2 cellular contexts compared by ENCODE assay signal in the genomic region with DNA sequence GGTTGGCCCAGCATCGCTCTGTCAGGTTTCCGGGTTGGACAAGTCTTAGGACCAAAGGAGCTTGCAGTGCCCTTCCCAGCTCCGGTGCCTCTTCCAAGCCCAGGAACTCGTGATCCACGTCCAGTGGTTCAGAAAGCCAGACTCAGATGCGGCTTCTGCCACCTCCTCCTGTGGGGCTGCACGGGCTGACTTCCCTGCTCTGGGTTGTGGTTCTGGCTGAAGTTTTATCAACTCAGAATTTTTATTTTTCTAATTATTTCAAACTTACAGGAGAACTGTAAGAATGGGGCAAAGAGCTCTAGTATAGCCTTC.
A peak's percentile ranks its signal among the peaks of the same experiment; 100 is the strongest.
TF ChIP-seq lines count a peak whose summit lies in the region.

No MANE protein-coding gene starts in this region.

TF ChIP-seq in K562, 482 proteins besides CTCF, POLR2A, EP300 and RAD21 (continues in another document):
- TF ChIP-seq, protein P1, sequence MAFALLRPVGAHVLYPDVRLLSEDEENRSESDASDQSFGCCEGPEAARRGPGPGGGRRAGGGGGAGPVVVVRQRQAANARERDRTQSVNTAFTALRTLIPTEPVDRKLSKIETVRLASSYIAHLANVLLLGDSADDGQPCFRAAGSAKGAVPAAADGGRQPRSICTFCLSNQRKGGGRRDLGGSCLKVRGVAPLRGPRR (CRISPR knock-in tag; IDR thresholded peaks at IDR 0.05) = no peak
- TF ChIP-seq PHF20 (IDR thresholded peaks at IDR 0.05; ENCODE audit: partially characterized antibody) = peak; percentile 11
- TF ChIP-seq RB1 (IDR thresholded peaks at IDR 0.05; ENCODE audit: low read depth) = 0 out of 2 replicates have a peak, but pooled peaks have one; percentile 19
- no peak for TF ChIP-seq ZNF263 (CRISPR knock-in tag; IDR thresholded peaks at IDR 0.05; ENCODE audit: borderline replicate concordance)
- peak in 1 of 2 experiments; percentile 42; a peak in 1 of 4 replicates for TF ChIP-seq SIX5 (IDR thresholded peaks at IDR 0.05; ENCODE audit: borderline replicate concordance in 1 of 2, insufficient read depth in 1 of 2, low read depth in 1 of 2, low read length in 2 of 2)
- no peak for TF ChIP-seq HMGN3 (IDR thresholded peaks at IDR 0.05; ENCODE audit: borderline replicate concordance, extremely low read depth, insufficient read length, low read depth, low read length)
- no peak for TF ChIP-seq WHSC1 (IDR thresholded peaks at IDR 0.05; ENCODE audit: low read length)
- no peak for TF ChIP-seq NFE2L1 (tag; IDR thresholded peaks at IDR 0.05; ENCODE audit: borderline replicate concordance, low read depth)
- no peak for TF ChIP-seq HDAC8 (tag; IDR thresholded peaks at IDR 0.05)
- TF ChIP-seq, protein P2, sequence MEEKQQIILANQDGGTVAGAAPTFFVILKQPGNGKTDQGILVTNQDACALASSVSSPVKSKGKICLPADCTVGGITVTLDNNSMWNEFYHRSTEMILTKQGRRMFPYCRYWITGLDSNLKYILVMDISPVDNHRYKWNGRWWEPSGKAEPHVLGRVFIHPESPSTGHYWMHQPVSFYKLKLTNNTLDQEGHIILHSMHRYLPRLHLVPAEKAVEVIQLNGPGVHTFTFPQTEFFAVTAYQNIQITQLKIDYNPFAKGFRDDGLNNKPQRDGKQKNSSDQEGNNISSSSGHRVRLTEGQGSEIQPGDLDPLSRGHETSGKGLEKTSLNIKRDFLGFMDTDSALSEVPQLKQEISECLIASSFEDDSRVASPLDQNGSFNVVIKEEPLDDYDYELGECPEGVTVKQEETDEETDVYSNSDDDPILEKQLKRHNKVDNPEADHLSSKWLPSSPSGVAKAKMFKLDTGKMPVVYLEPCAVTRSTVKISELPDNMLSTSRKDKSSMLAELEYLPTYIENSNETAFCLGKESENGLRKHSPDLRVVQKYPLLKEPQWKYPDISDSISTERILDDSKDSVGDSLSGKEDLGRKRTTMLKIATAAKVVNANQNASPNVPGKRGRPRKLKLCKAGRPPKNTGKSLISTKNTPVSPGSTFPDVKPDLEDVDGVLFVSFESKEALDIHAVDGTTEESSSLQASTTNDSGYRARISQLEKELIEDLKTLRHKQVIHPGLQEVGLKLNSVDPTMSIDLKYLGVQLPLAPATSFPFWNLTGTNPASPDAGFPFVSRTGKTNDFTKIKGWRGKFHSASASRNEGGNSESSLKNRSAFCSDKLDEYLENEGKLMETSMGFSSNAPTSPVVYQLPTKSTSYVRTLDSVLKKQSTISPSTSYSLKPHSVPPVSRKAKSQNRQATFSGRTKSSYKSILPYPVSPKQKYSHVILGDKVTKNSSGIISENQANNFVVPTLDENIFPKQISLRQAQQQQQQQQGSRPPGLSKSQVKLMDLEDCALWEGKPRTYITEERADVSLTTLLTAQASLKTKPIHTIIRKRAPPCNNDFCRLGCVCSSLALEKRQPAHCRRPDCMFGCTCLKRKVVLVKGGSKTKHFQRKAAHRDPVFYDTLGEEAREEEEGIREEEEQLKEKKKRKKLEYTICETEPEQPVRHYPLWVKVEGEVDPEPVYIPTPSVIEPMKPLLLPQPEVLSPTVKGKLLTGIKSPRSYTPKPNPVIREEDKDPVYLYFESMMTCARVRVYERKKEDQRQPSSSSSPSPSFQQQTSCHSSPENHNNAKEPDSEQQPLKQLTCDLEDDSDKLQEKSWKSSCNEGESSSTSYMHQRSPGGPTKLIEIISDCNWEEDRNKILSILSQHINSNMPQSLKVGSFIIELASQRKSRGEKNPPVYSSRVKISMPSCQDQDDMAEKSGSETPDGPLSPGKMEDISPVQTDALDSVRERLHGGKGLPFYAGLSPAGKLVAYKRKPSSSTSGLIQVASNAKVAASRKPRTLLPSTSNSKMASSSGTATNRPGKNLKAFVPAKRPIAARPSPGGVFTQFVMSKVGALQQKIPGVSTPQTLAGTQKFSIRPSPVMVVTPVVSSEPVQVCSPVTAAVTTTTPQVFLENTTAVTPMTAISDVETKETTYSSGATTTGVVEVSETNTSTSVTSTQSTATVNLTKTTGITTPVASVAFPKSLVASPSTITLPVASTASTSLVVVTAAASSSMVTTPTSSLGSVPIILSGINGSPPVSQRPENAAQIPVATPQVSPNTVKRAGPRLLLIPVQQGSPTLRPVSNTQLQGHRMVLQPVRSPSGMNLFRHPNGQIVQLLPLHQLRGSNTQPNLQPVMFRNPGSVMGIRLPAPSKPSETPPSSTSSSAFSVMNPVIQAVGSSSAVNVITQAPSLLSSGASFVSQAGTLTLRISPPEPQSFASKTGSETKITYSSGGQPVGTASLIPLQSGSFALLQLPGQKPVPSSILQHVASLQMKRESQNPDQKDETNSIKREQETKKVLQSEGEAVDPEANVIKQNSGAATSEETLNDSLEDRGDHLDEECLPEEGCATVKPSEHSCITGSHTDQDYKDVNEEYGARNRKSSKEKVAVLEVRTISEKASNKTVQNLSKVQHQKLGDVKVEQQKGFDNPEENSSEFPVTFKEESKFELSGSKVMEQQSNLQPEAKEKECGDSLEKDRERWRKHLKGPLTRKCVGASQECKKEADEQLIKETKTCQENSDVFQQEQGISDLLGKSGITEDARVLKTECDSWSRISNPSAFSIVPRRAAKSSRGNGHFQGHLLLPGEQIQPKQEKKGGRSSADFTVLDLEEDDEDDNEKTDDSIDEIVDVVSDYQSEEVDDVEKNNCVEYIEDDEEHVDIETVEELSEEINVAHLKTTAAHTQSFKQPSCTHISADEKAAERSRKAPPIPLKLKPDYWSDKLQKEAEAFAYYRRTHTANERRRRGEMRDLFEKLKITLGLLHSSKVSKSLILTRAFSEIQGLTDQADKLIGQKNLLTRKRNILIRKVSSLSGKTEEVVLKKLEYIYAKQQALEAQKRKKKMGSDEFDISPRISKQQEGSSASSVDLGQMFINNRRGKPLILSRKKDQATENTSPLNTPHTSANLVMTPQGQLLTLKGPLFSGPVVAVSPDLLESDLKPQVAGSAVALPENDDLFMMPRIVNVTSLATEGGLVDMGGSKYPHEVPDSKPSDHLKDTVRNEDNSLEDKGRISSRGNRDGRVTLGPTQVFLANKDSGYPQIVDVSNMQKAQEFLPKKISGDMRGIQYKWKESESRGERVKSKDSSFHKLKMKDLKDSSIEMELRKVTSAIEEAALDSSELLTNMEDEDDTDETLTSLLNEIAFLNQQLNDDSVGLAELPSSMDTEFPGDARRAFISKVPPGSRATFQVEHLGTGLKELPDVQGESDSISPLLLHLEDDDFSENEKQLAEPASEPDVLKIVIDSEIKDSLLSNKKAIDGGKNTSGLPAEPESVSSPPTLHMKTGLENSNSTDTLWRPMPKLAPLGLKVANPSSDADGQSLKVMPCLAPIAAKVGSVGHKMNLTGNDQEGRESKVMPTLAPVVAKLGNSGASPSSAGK (IDR thresholded peaks at IDR 0.05) = no peak

TF ChIP-seq in SK-N-SH, 30 proteins besides CTCF, POLR2A, EP300 and RAD21:
- TF ChIP-seq FOXJ3 (CRISPR knock-in tag; IDR thresholded peaks at IDR 0.05) (no peak), GATA2 (CRISPR knock-in tag; IDR thresholded peaks at IDR 0.05) (no peak), SIN3A (IDR thresholded peaks at IDR 0.05; ENCODE audit: borderline replicate concordance, low read depth, low read length) (no peak), CHD2 (IDR thresholded peaks at IDR 0.05; ENCODE audit: low read length, partially characterized antibody) (no peak), SMC3 (IDR thresholded peaks at IDR 0.05; ENCODE audit: low read depth, low read length) (no peak), RCOR1 (IDR thresholded peaks at IDR 0.05; ENCODE audit: low read length) (no peak), NFIC (IDR thresholded peaks at IDR 0.05; ENCODE audit: borderline replicate concordance) (no peak), RFX5 (IDR thresholded peaks at IDR 0.05; ENCODE audit: low read length) (no peak), FOXM1 (IDR thresholded peaks at IDR 0.05; ENCODE audit: low read depth) (no peak), YY1 (IDR thresholded peaks at IDR 0.05; ENCODE audit: low read depth) (no peak)
- TF ChIP-seq, protein P3, sequence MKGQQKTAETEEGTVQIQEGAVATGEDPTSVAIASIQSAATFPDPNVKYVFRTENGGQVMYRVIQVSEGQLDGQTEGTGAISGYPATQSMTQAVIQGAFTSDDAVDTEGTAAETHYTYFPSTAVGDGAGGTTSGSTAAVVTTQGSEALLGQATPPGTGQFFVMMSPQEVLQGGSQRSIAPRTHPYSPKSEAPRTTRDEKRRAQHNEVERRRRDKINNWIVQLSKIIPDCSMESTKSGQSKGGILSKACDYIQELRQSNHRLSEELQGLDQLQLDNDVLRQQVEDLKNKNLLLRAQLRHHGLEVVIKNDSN (IDR thresholded peaks at IDR 0.05; ENCODE audit: borderline replicate concordance, low read depth) = no peak
- TF ChIP-seq, protein P4, sequence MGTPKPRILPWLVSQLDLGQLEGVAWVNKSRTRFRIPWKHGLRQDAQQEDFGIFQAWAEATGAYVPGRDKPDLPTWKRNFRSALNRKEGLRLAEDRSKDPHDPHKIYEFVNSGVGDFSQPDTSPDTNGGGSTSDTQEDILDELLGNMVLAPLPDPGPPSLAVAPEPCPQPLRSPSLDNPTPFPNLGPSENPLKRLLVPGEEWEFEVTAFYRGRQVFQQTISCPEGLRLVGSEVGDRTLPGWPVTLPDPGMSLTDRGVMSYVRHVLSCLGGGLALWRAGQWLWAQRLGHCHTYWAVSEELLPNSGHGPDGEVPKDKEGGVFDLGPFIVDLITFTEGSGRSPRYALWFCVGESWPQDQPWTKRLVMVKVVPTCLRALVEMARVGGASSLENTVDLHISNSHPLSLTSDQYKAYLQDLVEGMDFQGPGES (IDR thresholded peaks at IDR 0.05; ENCODE audit: low read depth, low read length) = no peak
- TF ChIP-seq, protein P5, sequence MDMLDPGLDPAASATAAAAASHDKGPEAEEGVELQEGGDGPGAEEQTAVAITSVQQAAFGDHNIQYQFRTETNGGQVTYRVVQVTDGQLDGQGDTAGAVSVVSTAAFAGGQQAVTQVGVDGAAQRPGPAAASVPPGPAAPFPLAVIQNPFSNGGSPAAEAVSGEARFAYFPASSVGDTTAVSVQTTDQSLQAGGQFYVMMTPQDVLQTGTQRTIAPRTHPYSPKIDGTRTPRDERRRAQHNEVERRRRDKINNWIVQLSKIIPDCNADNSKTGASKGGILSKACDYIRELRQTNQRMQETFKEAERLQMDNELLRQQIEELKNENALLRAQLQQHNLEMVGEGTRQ (IDR thresholded peaks at IDR 0.05; ENCODE audit: borderline replicate concordance, low read depth, low read length) = no peak
TF ChIP-seq in SK-N-SH: peak in this region for 0.
